Comparison of ENCODE assay signal across 1 cellular context in genomic region chr12:116898675-116899074, GRCh38.
TF ChIP-seq lines count a peak whose summit lies in the region.

No MANE protein-coding gene starts in this region.

TF ChIP-seq in K562, 482 proteins besides CTCF, POLR2A, EP300 and RAD21 (continued from another document):
- TF ChIP-seq, protein P1, sequence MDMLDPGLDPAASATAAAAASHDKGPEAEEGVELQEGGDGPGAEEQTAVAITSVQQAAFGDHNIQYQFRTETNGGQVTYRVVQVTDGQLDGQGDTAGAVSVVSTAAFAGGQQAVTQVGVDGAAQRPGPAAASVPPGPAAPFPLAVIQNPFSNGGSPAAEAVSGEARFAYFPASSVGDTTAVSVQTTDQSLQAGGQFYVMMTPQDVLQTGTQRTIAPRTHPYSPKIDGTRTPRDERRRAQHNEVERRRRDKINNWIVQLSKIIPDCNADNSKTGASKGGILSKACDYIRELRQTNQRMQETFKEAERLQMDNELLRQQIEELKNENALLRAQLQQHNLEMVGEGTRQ (CRISPR knock-in tag; IDR thresholded peaks at IDR 0.05): peak; percentile 69
- peak; percentile 78 for TF ChIP-seq USF1 (CRISPR knock-in tag; IDR thresholded peaks at IDR 0.05)
- no peak for TF ChIP-seq STAT5A (IDR thresholded peaks at IDR 0.05; ENCODE audit: borderline replicate concordance, low read length)
TF ChIP-seq in K562: peak in this region for 4.
